Comparison of ENCODE assay signal across 9 cellular contexts in the genomic region with DNA sequence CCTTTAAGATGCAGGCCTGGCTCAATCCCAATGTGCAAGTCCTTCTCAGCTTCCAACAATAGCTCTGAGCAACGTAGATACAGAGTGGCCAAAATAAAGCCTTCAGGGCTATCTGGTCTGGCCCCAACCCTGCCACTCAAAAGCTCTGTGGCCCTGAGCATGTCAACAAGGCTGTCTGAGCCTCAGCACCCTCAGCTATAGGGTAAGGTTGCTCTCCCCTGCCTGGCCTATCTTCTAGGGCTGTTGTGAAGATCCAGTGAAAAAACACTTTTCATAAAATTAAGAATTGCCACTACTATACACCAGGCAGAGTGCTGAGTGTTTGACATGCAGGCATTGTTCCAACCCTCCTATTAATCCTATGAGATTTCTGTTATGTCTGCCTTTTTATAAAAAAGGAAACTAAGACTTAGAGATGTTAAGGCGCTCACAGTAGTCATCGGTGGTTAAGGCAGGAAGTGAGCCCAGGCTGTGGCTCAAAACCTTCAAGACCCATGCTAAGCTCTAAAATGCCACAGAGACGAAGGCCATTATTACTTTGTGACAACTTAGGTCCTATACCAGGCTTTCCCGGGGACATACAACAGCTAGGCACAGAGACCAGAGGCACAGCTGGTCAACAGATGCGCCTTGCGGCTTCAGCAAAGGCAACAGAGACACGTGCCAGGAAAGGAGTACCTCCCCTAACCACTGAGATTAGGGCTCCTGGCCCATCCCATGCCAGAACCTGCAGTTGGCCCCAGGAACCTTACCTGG. TPM values are rescaled to one million over a fixed set of nuclear protein-coding genes. Genes with fewer than 3 reads are reported as not detected.
DNase-seq lines count a peak whose midpoint lies in the region; ATAC-seq lines count a peak whose summit lies in the region.
"Had no signal": no experiment of that assay in that cellular context is flagged by ENCODE, and none has a peak within 500 bp of the region (broad histone marks: within the 10 kb centered on the region; RNA-seq: fewer than 3 reads in every experiment).

No MANE protein-coding gene starts in this region.

- H3K27me3 Mint-ChIP-seq in activated T-helper 17 cell treated with anti-CD3 and anti-CD28 coated beads, Interleukin-2, amount 50 U/mL, for 72 hours: no peaks in the 10 kb centered on the region
- H3K27me3 Mint-ChIP-seq in natural killer cell treated with Interleukin-12 subunit alpha and Interleukin-12 subunit beta and Interleukin-15 and Interleukin-18, amount 100 ng/mL, for 72 hours: no peaks in the 10 kb centered on the region

- DNase-seq in stimulated activated CD8-positive, alpha-beta memory T cell treated with anti-CD3 and anti-CD28 coated beads, Interleukin-12 subunit alpha, Interleukin-12 subunit beta, amount 100 ng/mL, for 1 hour (ENCODE audit: low read depth): peak; percentile 5
- no peak for DNase-seq in stimulated activated CD8-positive, alpha-beta memory T cell treated with anti-CD3 and anti-CD28 coated beads, Interleukin-4, amount 100 ng/mL, for 48 hours
- DNase-seq in natural killer cell treated with Interleukin-12 subunit alpha and Interleukin-12 subunit beta and Interleukin-15 and Interleukin-18, amount 100 ng/mL, for 72 hours (ENCODE audit: low spot score): peak; percentile 70
- DNase-seq in OCI-M1 (lab: John Stamatoyannopoulos, UW) (no peak), NCI-H146 (lab: John Stamatoyannopoulos, UW) (no peak), iPS-NIHi7 (ENCODE audit: extremely low spot score) (no peak)
- DNase-seq: NCI-H446 treated with DMSO at 0.1 percent for 48 hours had no signal

- peaks cover 92% of the 10 kb centered on the region for H3K36me3 Mint-ChIP-seq in activated T-helper 17 cell treated with anti-CD3 and anti-CD28 coated beads, Interleukin-2, amount 50 U/mL, for 72 hours (ENCODE audit: low read depth)
- H3K36me3 Mint-ChIP-seq in natural killer cell treated with Interleukin-12 subunit alpha and Interleukin-12 subunit beta and Interleukin-15 and Interleukin-18, amount 100 ng/mL, for 72 hours: peaks cover 42% of the 10 kb centered on the region

- peaks cover 38% of the 10 kb centered on the region for H3K4me1 Mint-ChIP-seq in activated T-helper 17 cell treated with anti-CD3 and anti-CD28 coated beads, Interleukin-2, amount 50 U/mL, for 72 hours
- H3K4me1 Mint-ChIP-seq in natural killer cell treated with Interleukin-12 subunit alpha and Interleukin-12 subunit beta and Interleukin-15 and Interleukin-18, amount 100 ng/mL, for 72 hours (ENCODE audit: low read depth in 2 of 2): peaks cover 58 to 65% of the 10 kb centered on the region in 2 donors

- peak overlapping the region; percentile 79 for H3K4me3 Mint-ChIP-seq in activated T-helper 17 cell treated with anti-CD3 and anti-CD28 coated beads, Interleukin-2, amount 50 U/mL, for 72 hours
- peak overlapping the region; percentile 86 for H3K4me3 Mint-ChIP-seq in natural killer cell treated with Interleukin-12 subunit alpha and Interleukin-12 subunit beta and Interleukin-15 and Interleukin-18, amount 100 ng/mL, for 72 hours

- peak overlapping the region; percentile 86 for H3K27ac Mint-ChIP-seq in activated T-helper 17 cell treated with anti-CD3 and anti-CD28 coated beads, Interleukin-2, amount 50 U/mL, for 72 hours
- peak overlapping the region; percentile 83 to 93 for H3K27ac Mint-ChIP-seq in natural killer cell treated with Interleukin-12 subunit alpha and Interleukin-12 subunit beta and Interleukin-15 and Interleukin-18, amount 100 ng/mL, for 72 hours

- ATAC-seq in activated T-helper 17 cell treated with anti-CD3 and anti-CD28 coated beads, Interleukin-2, amount 50 U/mL, for 72 hours (replicated peaks): peak; percentile 70
- ATAC-seq in natural killer cell treated with Interleukin-12 subunit alpha and Interleukin-12 subunit beta and Interleukin-15 and Interleukin-18, amount 100 ng/mL, for 72 hours: peak; percentile 58 to 74
- no peak for ATAC-seq in HG03175 (IDR thresholded peaks at IDR 0.05; ENCODE audit: unreplicated experiment)

- no peaks in the 10 kb centered on the region for H3K9me3 Mint-ChIP-seq in activated T-helper 17 cell treated with anti-CD3 and anti-CD28 coated beads, Interleukin-2, amount 50 U/mL, for 72 hours
- no peaks in the 10 kb centered on the region for H3K9me3 Mint-ChIP-seq in natural killer cell treated with Interleukin-12 subunit alpha and Interleukin-12 subunit beta and Interleukin-15 and Interleukin-18, amount 100 ng/mL, for 72 hours

RNA-seq across cellular contexts. Expression of a gene that starts 5.1 kb away (rescaled TPM):
- 10 to 100 TPM; 76.9 to 89.7 TPM for total RNA-seq in activated T-helper 17 cell treated with anti-CD3 and anti-CD28 coated beads, Interleukin-2, amount 50 U/mL, for 72 hours
- total RNA-seq in natural killer cell treated with Interleukin-12 subunit alpha and Interleukin-12 subunit beta and Interleukin-15 and Interleukin-18, amount 100 ng/mL, for 72 hours: 100 to 1,000 TPM; 169 to 184 TPM

Comparison
In these comparisons a context has a peak if more than half of its experiments do, and no peak if none do; other contexts are left out.
1. DNase-seq: peak in stimulated activated CD8-positive, alpha-beta memory T cell treated with anti-CD3 and anti-CD28 coated beads, Interleukin-12 subunit alpha, Interleukin-12 subunit beta, amount 100 ng/mL, for 1 hour (single experiment) and natural killer cell treated with Interleukin-12 subunit alpha and Interleukin-12 subunit beta and Interleukin-15 and Interleukin-18, amount 100 ng/mL, for 72 hours (single experiment); none in stimulated activated CD8-positive, alpha-beta memory T cell treated with anti-CD3 and anti-CD28 coated beads, Interleukin-4, amount 100 ng/mL, for 48 hours (single experiment), OCI-M1 (single experiment), NCI-H146 (single experiment) and iPS-NIHi7 (single experiment).